Comparison of ENCODE assay signal across 17 cellular contexts in genomic region chr10:3331104-3331645, GRCh38.
"Had no signal": no experiment of that assay in that cellular context is flagged by ENCODE, and none has a peak within 500 bp of the region (broad histone marks: within the 10 kb centered on the region; RNA-seq: fewer than 3 reads in every experiment).

No MANE protein-coding gene starts in this region.

- H3K79me2 ChIP-seq: hepatocyte had no signal

- H3K27ac ChIP-seq: body of pancreas, dorsolateral prefrontal cortex, epithelial cell of prostate, foreskin keratinocyte, hepatocyte, suprapubic skin, transverse colon, vagina had no signal

- H3K9me3 ChIP-seq: body of pancreas, suprapubic skin, transverse colon, vagina had no signal

- ATAC-seq: naive thymus-derived CD8-positive, alpha-beta T cell; stimulated activated naive CD8-positive, alpha-beta T cell treated with anti-CD3 and anti-CD28 coated beads, Interleukin-15, amount 100 ng/mL, for 72 hours had no signal

- H3K4me2 ChIP-seq: hepatocyte had no signal

- H3K27me3 ChIP-seq: body of pancreas, dorsolateral prefrontal cortex, foreskin keratinocyte, hepatocyte, suprapubic skin, transverse colon, vagina had no signal

- H3K4me1 ChIP-seq: body of pancreas, foreskin keratinocyte, transverse colon, vagina had no signal

- H3K36me3 ChIP-seq: suprapubic skin, transverse colon, vagina had no signal

- H3K4me3 ChIP-seq: body of pancreas, dorsolateral prefrontal cortex, hepatocyte, suprapubic skin, transverse colon, vagina had no signal

- DNase-seq: activated B cell treated with CpG ODN at 0.5 μM for 24 hours; activated CD4-positive, alpha-beta T cell treated with anti-CD3 and anti-CD28 coated beads for 4 hours; activated naive CD4-positive, alpha-beta T cell; activated naive CD8-positive, alpha-beta T cell treated with anti-CD3 and anti-CD28 coated beads for 36 hours; caudate nucleus; dorsolateral prefrontal cortex; naive thymus-derived CD8-positive, alpha-beta T cell; posterior cingulate gyrus; stimulated activated naive CD8-positive, alpha-beta T cell treated with anti-CD3 and anti-CD28 coated beads, Interleukin-15, amount 100 ng/mL, for 72 hours; T-helper 9 cell; transverse colon had no signal
